In the genomic region with DNA sequence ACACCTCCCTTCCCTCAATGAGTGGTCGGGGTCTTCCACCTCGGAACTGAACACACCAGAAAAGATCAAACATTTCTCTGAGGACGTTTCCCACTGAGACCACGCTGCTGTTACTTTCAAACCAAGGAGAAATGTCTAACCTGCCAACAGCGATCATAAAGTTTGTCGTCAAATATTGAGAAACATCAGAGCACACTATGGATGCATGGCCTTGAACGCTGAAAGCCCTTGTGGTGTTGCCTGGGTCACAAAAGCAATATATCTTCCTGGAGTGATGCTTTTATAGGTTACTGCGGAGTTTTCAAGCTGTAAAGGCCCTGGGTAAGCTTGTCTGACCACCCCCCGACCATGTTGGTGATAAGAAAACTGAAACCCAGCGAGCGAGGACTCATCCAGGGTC, we compare ENCODE assay signal across 16 cellular contexts.
DNase-seq lines count a peak whose midpoint lies in the region; ATAC-seq, FAIRE-seq and TF ChIP-seq lines count a peak whose summit lies in the region.
"Had no signal": no experiment of that assay in that cellular context is flagged by ENCODE, and none has a peak within 500 bp of the region (broad histone marks: within the 10 kb centered on the region; RNA-seq: fewer than 3 reads in every experiment).

No MANE protein-coding gene starts in this region.

- H3K4me3 ChIP-seq in neural progenitor cell = no peak overlapping the region
- no peak overlapping the region for H3K4me3 ChIP-seq in CD8-positive, alpha-beta memory T cell (ENCODE audit: low read length)
- H3K4me3 ChIP-seq: A549, GM23248 had no signal

- H3K36me3 Mint-ChIP-seq in chondrocyte (ENCODE audit: low read depth) (no peaks in the 10 kb centered on the region), neural progenitor cell (peaks cover 12% of the 10 kb centered on the region)
- H3K36me3 Mint-ChIP-seq in CD8-positive, alpha-beta memory T cell = peaks cover 0 to 4% (median 0%) of the 10 kb centered on the region in 3 donors
- H3K36me3 Mint-ChIP-seq in stimulated activated naive B cell treated with anti-CD40 and anti-IgM and Interleukin-4, amounts not matched to agents 10 μg/mL and 1 μg/mL and 100 μg/mL, for 72 hours = peaks cover 10% of the 10 kb centered on the region in 2 donors

- H3K36me3 ChIP-seq in neural progenitor cell = no peaks in the 10 kb centered on the region
- no peaks in the 10 kb centered on the region for H3K36me3 ChIP-seq in CD8-positive, alpha-beta memory T cell (ENCODE audit: insufficient read depth, low read length)

- ATAC-seq in left colon (peak; percentile 41), HG02885 (IDR thresholded peaks at IDR 0.05; ENCODE audit: poor library complexity, unreplicated experiment) (no peak)
- no peak for ATAC-seq in stimulated activated naive B cell treated with anti-CD40 and anti-IgM and Interleukin-4, amounts not matched to agents 10 μg/mL and 1 μg/mL and 100 μg/mL, for 72 hours (replicated peaks)
- ATAC-seq: A549, HCT116 had no signal

- H3K79me2 ChIP-seq in neural progenitor cell (ENCODE audit: low read depth) = no peaks in the 10 kb centered on the region

- H3K27ac ChIP-seq in neural progenitor cell = no peak overlapping the region
- H3K27ac ChIP-seq in CD8-positive, alpha-beta memory T cell (ENCODE audit: low read depth, low read length) = no peak overlapping the region
- H3K27ac ChIP-seq: A549, GM23248 had no signal

- CTCF ChIA-PET in CD8-positive, alpha-beta memory T cell (lab: Charles Lee) = no interaction called here

- TF ChIP-seq CTCF in chondrocyte (IDR thresholded peaks at IDR 0.05) = no peak
- no peak for TF ChIP-seq CTCF in neural progenitor cell (IDR thresholded peaks at IDR 0.05)

- H3K27ac Mint-ChIP-seq in chondrocyte (ENCODE audit: unreplicated experiment) (no peak overlapping the region), neural progenitor cell (peak overlapping the region; percentile 55)
- no peak overlapping the region for H3K27ac Mint-ChIP-seq in CD8-positive, alpha-beta memory T cell
- no peak overlapping the region for H3K27ac Mint-ChIP-seq in stimulated activated naive B cell treated with anti-CD40 and anti-IgM and Interleukin-4, amounts not matched to agents 10 μg/mL and 1 μg/mL and 100 μg/mL, for 72 hours

- H3K4me3 Mint-ChIP-seq in chondrocyte (ENCODE audit: unreplicated experiment) = no peak overlapping the region
- H3K4me3 Mint-ChIP-seq in neural progenitor cell = no peak overlapping the region
- no peak overlapping the region for H3K4me3 Mint-ChIP-seq in CD8-positive, alpha-beta memory T cell
- H3K4me3 Mint-ChIP-seq in stimulated activated naive B cell treated with anti-CD40 and anti-IgM and Interleukin-4, amounts not matched to agents 10 μg/mL and 1 μg/mL and 100 μg/mL, for 72 hours = no peak overlapping the region

- H2AFZ ChIP-seq in neural progenitor cell (replicated peaks) = no peak overlapping the region
- H2AFZ ChIP-seq: GM23248 had no signal

- H3K4me2 ChIP-seq in neural progenitor cell = no peak overlapping the region
- H3K4me2 ChIP-seq: A549 had no signal

- no peaks in the 10 kb centered on the region for H3F3A ChIP-seq in neural progenitor cell (ENCODE audit: low read depth)

- POLR2A ChIA-PET in CD8-positive, alpha-beta memory T cell (lab: Charles Lee) = no interaction called here

- no peaks in the 10 kb centered on the region for H3K9me3 ChIP-seq in neural progenitor cell (ENCODE audit: low read depth)
- H3K9me3 ChIP-seq in CD8-positive, alpha-beta memory T cell (ENCODE audit: low read length) = no peaks in the 10 kb centered on the region
- H3K9me3 ChIP-seq: A549 had no signal

- peaks cover 12% of the 10 kb centered on the region for H3K4me1 Mint-ChIP-seq in chondrocyte (ENCODE audit: low read depth)
- H3K4me1 Mint-ChIP-seq in neural progenitor cell = peaks cover 26% of the 10 kb centered on the region
- peaks cover 11 to 20% (median 16%) of the 10 kb centered on the region in 3 donors for H3K4me1 Mint-ChIP-seq in CD8-positive, alpha-beta memory T cell
- peaks cover 0 to under 1% of the 10 kb centered on the region in 2 donors for H3K4me1 Mint-ChIP-seq in stimulated activated naive B cell treated with anti-CD40 and anti-IgM and Interleukin-4, amounts not matched to agents 10 μg/mL and 1 μg/mL and 100 μg/mL, for 72 hours

- no peaks in the 10 kb centered on the region for H3K9me3 Mint-ChIP-seq in chondrocyte (ENCODE audit: low read depth)
- H3K9me3 Mint-ChIP-seq in neural progenitor cell = peaks cover 24% of the 10 kb centered on the region
- peaks cover 0 to 5% (median 0%) of the 10 kb centered on the region in 5 donors for H3K9me3 Mint-ChIP-seq in CD8-positive, alpha-beta memory T cell
- peaks cover 11 to 13% of the 10 kb centered on the region in 2 donors for H3K9me3 Mint-ChIP-seq in stimulated activated naive B cell treated with anti-CD40 and anti-IgM and Interleukin-4, amounts not matched to agents 10 μg/mL and 1 μg/mL and 100 μg/mL, for 72 hours

- no peaks in the 10 kb centered on the region for H4K20me1 ChIP-seq in neural progenitor cell (ENCODE audit: low read depth)

- intact Hi-C loops in left colon (cut with DNase I, micrococcal nuclease) = no loop called here

- peak; percentile 57 for DNase-seq in HuH-7.5 (ENCODE audit: low spot score)
- peak; percentile 13 for DNase-seq in chondrocyte (ENCODE audit: low spot score)
- DNase-seq in left colon = no peak
- no peak for DNase-seq in neural progenitor cell (ENCODE audit: low spot score)
- DNase-seq in CD8-positive, alpha-beta memory T cell = no peak
- DNase-seq in stimulated activated naive B cell treated with anti-CD40 and anti-IgM and Interleukin-4, amounts not matched to agents 10 μg/mL and 1 μg/mL and 100 μg/mL, for 72 hours = no peak
- no peak for DNase-seq in HTR-8/SVneo (ENCODE audit: insufficient read length, low spot score)
- DNase-seq: Calu3, DMS 273 treated with DMSO at 0.1 percent for 48 hours, GM23248, IMR-90, KG1 had no signal

- no peaks in the 10 kb centered on the region for H3K27me3 ChIP-seq in neural progenitor cell
- no peaks in the 10 kb centered on the region for H3K27me3 ChIP-seq in CD8-positive, alpha-beta memory T cell (ENCODE audit: insufficient read depth, low read length, poor library complexity, severe bottlenecking)

- peaks cover 17% of the 10 kb centered on the region for H3K27me3 Mint-ChIP-seq in chondrocyte (ENCODE audit: low read depth)
- H3K27me3 Mint-ChIP-seq in neural progenitor cell (ENCODE audit: insufficient read depth, low read depth) = peaks cover 16% of the 10 kb centered on the region
- H3K27me3 Mint-ChIP-seq in CD8-positive, alpha-beta memory T cell = peaks cover 2 to 5% of the 10 kb centered on the region in 2 donors
- H3K27me3 Mint-ChIP-seq in stimulated activated naive B cell treated with anti-CD40 and anti-IgM and Interleukin-4, amounts not matched to agents 10 μg/mL and 1 μg/mL and 100 μg/mL, for 72 hours = peaks cover 27 to 48% of the 10 kb centered on the region in 2 donors

- no peak for FAIRE-seq in HTR-8/SVneo (lab: Jason Lieb, UNC)
- FAIRE-seq: A549, H54 had no signal

- H3K9ac ChIP-seq in neural progenitor cell = no peak overlapping the region
- H3K9ac ChIP-seq: GM23248 had no signal

- H3K4me1 ChIP-seq in neural progenitor cell = no peaks in the 10 kb centered on the region
- H3K4me1 ChIP-seq in CD8-positive, alpha-beta memory T cell (ENCODE audit: insufficient read depth, low read length) = peaks cover 3% of the 10 kb centered on the region

Comparison
In these comparisons a context has a peak if more than half of its experiments do, and no peak if none do; other contexts are left out.
1. DNase-seq: peak in HuH-7.5 (single experiment) and chondrocyte (single experiment); none in left colon (0 of 2), neural progenitor cell (single experiment), CD8-positive, alpha-beta memory T cell (0 of 5), stimulated activated naive B cell treated with anti-CD40 and anti-IgM and Interleukin-4, amounts not matched to agents 10 μg/mL and 1 μg/mL and 100 μg/mL, for 72 hours (single experiment) and HTR-8/SVneo (single experiment).